In the genomic region with DNA sequence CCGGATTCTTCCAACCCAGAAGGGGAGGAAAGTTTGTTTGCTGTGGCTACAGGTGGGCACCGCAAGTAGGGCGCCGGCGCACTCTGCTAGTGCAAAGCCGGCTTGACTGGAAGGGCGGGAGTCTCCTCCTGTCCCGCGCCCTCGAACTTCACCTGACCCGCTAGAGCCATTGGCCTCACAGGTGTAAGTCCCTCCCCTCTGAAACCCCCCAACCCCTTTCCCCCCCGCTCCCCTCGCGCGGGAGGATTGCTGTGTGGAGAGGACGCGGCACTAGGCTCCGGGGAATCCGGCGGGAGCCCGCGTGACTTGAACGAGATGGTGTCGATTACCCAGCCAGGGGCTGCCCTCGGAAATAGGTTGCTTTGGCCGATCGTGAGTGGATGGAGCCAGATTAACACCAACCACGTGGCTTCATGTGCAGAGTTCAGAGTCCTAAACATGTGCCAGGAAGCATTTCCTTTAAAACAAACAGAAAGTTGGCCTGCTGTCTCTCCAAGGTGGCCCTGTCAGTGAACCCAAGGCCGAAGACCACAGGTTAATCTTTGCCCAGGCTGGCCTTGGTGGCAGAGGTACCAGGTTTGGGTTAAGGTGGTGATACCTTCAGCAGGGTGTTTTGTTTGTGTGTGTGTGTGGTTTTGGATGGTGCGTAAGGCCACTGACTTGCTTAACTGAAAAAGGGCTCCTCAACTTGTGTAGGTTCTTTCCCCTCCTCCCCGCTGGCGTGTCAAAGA, we compare ENCODE assay signal across 1 cellular context.
TF ChIP-seq lines count a peak whose summit lies in the region.

No MANE protein-coding gene starts in this region.

TF ChIP-seq in HepG2, 621 proteins besides CTCF, POLR2A, EP300 and RAD21 (continued from another document and continues in another):
- TF ChIP-seq MAFF (IDR thresholded peaks at IDR 0.05; ENCODE audit: low read depth, low read length) (no peak), CEBPB (IDR thresholded peaks at IDR 0.05; ENCODE audit: borderline replicate concordance, low read depth, low read length) (no peak; the same call in 1 of the 2 replicates), STAT5B (CRISPR knock-in tag; IDR thresholded peaks at IDR 0.05) (no peak), ZNF451 (CRISPR knock-in tag; IDR thresholded peaks at IDR 0.05) (no peak), ZNF44 (CRISPR knock-in tag; IDR thresholded peaks at IDR 0.05) (no peak), ZNF329 (CRISPR knock-in tag; IDR thresholded peaks at IDR 0.05; ENCODE audit: low read depth) (no peak), NFKBIZ (CRISPR knock-in tag; IDR thresholded peaks at IDR 0.05) (peak; percentile 75; the same call in 1 of the 2 replicates), MXD4 (CRISPR knock-in tag; IDR thresholded peaks at IDR 0.05) (peak; percentile 90), ZNF781 (CRISPR knock-in tag; IDR thresholded peaks at IDR 0.05; ENCODE audit: borderline replicate concordance, not compliant biosample characterization) (peak; percentile 80), ARNTL (CRISPR knock-in tag; IDR thresholded peaks at IDR 0.05) (peak; percentile 97), TOPORS (CRISPR knock-in tag; IDR thresholded peaks at IDR 0.05) (peak; percentile 82; the same call in 1 of the 2 replicates), MTA3 (CRISPR knock-in tag; IDR thresholded peaks at IDR 0.05) (no peak), PAX8 (CRISPR knock-in tag; IDR thresholded peaks at IDR 0.05; ENCODE audit: borderline replicate concordance) (no peak), ZNF24 (IDR thresholded peaks at IDR 0.05) (peak; percentile 43; the same call in 1 of the 2 replicates), NR2F2 (IDR thresholded peaks at IDR 0.05; ENCODE audit: borderline replicate concordance, low read depth) (peak; percentile 75; the same call in 1 of the 2 replicates), TP53 (CRISPR knock-in tag; conservative IDR thresholded peaks at IDR 0.05) (no peak), MBD4 (IDR thresholded peaks at IDR 0.05; ENCODE audit: borderline replicate concordance, low read length) (no peak), ZNF382 (CRISPR knock-in tag; IDR thresholded peaks at IDR 0.05; ENCODE audit: borderline replicate concordance) (no peak), ZNF777 (CRISPR knock-in tag; IDR thresholded peaks at IDR 0.05) (peak; percentile 86), RARA (CRISPR knock-in tag; IDR thresholded peaks at IDR 0.05) (peak; percentile 95), ZNF546 (CRISPR knock-in tag; conservative IDR thresholded peaks at IDR 0.05) (no peak), ELF1 (CRISPR knock-in tag; IDR thresholded peaks at IDR 0.05) (peak; percentile 53; the same call in 1 of the 2 replicates), RXRA (CRISPR knock-in tag; IDR thresholded peaks at IDR 0.05) (peak; percentile 89), NFE2L1 (CRISPR knock-in tag; IDR thresholded peaks at IDR 0.05; ENCODE audit: borderline replicate concordance) (no peak), KLF16 (CRISPR knock-in tag; IDR thresholded peaks at IDR 0.05) (peak in 1 of 2 experiments; percentile 85; a peak in 2 of 4 replicates), ERF (CRISPR knock-in tag; IDR thresholded peaks at IDR 0.05) (peak; percentile 98), CCDC6 (CRISPR knock-in tag; IDR thresholded peaks at IDR 0.05) (peak; percentile 73; the same call in 1 of the 2 replicates), ZC3H4 (CRISPR knock-in tag; IDR thresholded peaks at IDR 0.05; ENCODE audit: borderline replicate concordance) (no peak)
- TF ChIP-seq, protein P1, sequence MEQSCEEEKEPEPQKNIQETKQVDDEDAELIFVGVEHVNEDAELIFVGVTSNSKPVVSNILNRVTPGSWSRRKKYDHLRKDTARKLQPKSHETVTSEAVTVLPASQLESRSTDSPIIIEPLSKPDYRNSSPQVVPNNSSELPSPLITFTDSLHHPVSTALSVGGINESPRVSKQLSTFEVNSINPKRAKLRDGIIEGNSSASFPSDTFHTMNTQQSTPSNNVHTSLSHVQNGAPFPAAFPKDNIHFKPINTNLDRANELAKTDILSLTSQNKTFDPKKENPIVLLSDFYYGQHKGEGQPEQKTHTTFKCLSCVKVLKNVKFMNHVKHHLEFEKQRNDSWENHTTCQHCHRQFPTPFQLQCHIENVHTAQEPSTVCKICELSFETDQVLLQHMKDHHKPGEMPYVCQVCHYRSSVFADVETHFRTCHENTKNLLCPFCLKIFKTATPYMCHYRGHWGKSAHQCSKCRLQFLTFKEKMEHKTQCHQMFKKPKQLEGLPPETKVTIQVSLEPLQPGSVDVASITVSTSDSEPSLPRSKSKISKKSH (CRISPR knock-in tag; IDR thresholded peaks at IDR 0.05; ENCODE audit: borderline replicate concordance): no peak; the same call in 1 of the 2 replicates
- TF ChIP-seq, protein P2, sequence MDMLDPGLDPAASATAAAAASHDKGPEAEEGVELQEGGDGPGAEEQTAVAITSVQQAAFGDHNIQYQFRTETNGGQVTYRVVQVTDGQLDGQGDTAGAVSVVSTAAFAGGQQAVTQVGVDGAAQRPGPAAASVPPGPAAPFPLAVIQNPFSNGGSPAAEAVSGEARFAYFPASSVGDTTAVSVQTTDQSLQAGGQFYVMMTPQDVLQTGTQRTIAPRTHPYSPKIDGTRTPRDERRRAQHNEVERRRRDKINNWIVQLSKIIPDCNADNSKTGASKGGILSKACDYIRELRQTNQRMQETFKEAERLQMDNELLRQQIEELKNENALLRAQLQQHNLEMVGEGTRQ (IDR thresholded peaks at IDR 0.05; ENCODE audit: low read depth, low read length): peak; percentile 71
- TF ChIP-seq, protein P2 (CRISPR knock-in tag; IDR thresholded peaks at IDR 0.05; ENCODE audit: borderline replicate concordance): peak; percentile 72; the same call in 1 of the 2 replicates
- TF ChIP-seq, protein P3, sequence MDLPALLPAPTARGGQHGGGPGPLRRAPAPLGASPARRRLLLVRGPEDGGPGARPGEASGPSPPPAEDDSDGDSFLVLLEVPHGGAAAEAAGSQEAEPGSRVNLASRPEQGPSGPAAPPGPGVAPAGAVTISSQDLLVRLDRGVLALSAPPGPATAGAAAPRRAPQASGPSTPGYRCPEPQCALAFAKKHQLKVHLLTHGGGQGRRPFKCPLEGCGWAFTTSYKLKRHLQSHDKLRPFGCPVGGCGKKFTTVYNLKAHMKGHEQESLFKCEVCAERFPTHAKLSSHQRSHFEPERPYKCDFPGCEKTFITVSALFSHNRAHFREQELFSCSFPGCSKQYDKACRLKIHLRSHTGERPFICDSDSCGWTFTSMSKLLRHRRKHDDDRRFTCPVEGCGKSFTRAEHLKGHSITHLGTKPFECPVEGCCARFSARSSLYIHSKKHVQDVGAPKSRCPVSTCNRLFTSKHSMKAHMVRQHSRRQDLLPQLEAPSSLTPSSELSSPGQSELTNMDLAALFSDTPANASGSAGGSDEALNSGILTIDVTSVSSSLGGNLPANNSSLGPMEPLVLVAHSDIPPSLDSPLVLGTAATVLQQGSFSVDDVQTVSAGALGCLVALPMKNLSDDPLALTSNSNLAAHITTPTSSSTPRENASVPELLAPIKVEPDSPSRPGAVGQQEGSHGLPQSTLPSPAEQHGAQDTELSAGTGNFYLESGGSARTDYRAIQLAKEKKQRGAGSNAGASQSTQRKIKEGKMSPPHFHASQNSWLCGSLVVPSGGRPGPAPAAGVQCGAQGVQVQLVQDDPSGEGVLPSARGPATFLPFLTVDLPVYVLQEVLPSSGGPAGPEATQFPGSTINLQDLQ (CRISPR knock-in tag; IDR thresholded peaks at IDR 0.05): no peak
- TF ChIP-seq, protein P4, sequence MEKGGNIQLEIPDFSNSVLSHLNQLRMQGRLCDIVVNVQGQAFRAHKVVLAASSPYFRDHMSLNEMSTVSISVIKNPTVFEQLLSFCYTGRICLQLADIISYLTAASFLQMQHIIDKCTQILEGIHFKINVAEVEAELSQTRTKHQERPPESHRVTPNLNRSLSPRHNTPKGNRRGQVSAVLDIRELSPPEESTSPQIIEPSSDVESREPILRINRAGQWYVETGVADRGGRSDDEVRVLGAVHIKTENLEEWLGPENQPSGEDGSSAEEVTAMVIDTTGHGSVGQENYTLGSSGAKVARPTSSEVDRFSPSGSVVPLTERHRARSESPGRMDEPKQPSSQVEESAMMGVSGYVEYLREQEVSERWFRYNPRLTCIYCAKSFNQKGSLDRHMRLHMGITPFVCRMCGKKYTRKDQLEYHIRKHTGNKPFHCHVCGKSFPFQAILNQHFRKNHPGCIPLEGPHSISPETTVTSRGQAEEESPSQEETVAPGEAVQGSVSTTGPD (CRISPR knock-in tag; IDR thresholded peaks at IDR 0.05): peak; percentile 91
- TF ChIP-seq, protein P5, sequence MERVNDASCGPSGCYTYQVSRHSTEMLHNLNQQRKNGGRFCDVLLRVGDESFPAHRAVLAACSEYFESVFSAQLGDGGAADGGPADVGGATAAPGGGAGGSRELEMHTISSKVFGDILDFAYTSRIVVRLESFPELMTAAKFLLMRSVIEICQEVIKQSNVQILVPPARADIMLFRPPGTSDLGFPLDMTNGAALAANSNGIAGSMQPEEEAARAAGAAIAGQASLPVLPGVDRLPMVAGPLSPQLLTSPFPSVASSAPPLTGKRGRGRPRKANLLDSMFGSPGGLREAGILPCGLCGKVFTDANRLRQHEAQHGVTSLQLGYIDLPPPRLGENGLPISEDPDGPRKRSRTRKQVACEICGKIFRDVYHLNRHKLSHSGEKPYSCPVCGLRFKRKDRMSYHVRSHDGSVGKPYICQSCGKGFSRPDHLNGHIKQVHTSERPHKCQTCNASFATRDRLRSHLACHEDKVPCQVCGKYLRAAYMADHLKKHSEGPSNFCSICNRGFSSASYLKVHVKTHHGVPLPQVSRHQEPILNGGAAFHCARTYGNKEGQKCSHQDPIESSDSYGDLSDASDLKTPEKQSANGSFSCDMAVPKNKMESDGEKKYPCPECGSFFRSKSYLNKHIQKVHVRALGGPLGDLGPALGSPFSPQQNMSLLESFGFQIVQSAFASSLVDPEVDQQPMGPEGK (CRISPR knock-in tag; IDR thresholded peaks at IDR 0.05): peak; percentile 61
- TF ChIP-seq, protein P6, sequence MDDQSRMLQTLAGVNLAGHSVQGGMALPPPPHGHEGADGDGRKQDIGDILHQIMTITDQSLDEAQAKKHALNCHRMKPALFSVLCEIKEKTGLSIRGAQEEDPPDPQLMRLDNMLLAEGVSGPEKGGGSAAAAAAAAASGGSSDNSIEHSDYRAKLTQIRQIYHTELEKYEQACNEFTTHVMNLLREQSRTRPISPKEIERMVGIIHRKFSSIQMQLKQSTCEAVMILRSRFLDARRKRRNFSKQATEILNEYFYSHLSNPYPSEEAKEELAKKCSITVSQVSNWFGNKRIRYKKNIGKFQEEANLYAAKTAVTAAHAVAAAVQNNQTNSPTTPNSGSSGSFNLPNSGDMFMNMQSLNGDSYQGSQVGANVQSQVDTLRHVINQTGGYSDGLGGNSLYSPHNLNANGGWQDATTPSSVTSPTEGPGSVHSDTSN (CRISPR knock-in tag; IDR thresholded peaks at IDR 0.05; ENCODE audit: borderline replicate concordance): no peak
- TF ChIP-seq, protein P7, sequence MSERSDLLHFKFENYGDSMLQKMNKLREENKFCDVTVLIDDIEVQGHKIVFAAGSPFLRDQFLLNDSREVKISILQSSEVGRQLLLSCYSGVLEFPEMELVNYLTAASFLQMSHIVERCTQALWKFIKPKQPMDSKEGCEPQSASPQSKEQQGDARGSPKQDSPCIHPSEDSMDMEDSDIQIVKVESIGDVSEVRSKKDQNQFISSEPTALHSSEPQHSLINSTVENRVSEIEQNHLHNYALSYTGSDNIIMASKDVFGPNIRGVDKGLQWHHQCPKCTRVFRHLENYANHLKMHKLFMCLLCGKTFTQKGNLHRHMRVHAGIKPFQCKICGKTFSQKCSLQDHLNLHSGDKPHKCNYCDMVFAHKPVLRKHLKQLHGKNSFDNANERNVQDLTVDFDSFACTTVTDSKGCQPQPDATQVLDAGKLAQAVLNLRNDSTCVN (CRISPR knock-in tag; IDR thresholded peaks at IDR 0.05; ENCODE audit: borderline replicate concordance): peak; percentile 84; the same call in 1 of the 2 replicates
- TF ChIP-seq, protein P8, sequence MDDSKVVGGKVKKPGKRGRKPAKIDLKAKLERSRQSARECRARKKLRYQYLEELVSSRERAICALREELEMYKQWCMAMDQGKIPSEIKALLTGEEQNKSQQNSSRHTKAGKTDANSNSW (CRISPR knock-in tag; IDR thresholded peaks at IDR 0.05; ENCODE audit: borderline replicate concordance): no peak
- TF ChIP-seq, protein P9, sequence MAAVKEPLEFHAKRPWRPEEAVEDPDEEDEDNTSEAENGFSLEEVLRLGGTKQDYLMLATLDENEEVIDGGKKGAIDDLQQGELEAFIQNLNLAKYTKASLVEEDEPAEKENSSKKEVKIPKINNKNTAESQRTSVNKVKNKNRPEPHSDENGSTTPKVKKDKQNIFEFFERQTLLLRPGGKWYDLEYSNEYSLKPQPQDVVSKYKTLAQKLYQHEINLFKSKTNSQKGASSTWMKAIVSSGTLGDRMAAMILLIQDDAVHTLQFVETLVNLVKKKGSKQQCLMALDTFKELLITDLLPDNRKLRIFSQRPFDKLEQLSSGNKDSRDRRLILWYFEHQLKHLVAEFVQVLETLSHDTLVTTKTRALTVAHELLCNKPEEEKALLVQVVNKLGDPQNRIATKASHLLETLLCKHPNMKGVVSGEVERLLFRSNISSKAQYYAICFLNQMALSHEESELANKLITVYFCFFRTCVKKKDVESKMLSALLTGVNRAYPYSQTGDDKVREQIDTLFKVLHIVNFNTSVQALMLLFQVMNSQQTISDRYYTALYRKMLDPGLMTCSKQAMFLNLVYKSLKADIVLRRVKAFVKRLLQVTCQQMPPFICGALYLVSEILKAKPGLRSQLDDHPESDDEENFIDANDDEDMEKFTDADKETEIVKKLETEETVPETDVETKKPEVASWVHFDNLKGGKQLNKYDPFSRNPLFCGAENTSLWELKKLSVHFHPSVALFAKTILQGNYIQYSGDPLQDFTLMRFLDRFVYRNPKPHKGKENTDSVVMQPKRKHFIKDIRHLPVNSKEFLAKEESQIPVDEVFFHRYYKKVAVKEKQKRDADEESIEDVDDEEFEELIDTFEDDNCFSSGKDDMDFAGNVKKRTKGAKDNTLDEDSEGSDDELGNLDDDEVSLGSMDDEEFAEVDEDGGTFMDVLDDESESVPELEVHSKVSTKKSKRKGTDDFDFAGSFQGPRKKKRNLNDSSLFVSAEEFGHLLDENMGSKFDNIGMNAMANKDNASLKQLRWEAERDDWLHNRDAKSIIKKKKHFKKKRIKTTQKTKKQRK (IDR thresholded peaks at IDR 0.05; ENCODE audit: low read length): no peak
- TF ChIP-seq, protein P10, sequence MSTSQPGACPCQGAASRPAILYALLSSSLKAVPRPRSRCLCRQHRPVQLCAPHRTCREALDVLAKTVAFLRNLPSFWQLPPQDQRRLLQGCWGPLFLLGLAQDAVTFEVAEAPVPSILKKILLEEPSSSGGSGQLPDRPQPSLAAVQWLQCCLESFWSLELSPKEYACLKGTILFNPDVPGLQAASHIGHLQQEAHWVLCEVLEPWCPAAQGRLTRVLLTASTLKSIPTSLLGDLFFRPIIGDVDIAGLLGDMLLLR (CRISPR knock-in tag; IDR thresholded peaks at IDR 0.05): peak; percentile 52
